Comparison of ENCODE assay signal across 8 cellular contexts in the genomic region with DNA sequence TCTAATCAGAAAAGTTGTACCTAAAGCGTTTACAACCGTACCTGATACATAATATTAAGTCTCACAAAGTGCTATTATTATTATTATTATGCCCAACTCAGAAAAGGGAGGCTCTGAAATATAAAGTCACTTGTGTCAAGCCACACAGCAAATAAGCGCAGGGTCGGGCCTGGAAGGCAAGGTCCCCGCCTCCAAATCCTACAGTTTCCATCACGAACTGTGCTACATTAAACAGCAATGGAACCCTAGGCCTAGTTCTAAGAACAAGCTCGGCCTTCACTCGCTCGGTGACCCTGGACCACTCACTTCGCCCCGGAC. TPM values are rescaled to one million over a fixed set of nuclear protein-coding genes. Genes with fewer than 3 reads are reported as not detected.
A peak's percentile ranks its signal among the peaks of the same experiment; 100 is the strongest.
DNase-seq lines count a peak whose midpoint lies in the region; ATAC-seq, FAIRE-seq and TF ChIP-seq lines count a peak whose summit lies in the region.

No MANE protein-coding gene starts in this region.

- H3K27ac ChIP-seq in ACC112 (ENCODE audit: low read depth, low read length) (peak overlapping the region; percentile 18; the same call in 1 of the 2 replicates), astrocyte (ENCODE audit: low read depth, low read length) (peak overlapping the region; percentile 84), caudate nucleus (ENCODE audit: low read depth, low read length) (no peak overlapping the region)

- no peaks in the 10 kb centered on the region for H4K20me1 ChIP-seq in astrocyte (ENCODE audit: insufficient read depth, low read length)

- H3K4me1 ChIP-seq in ACC112 (ENCODE audit: control insufficient read depth, insufficient read depth, low read length, unreplicated experiment), result peaks cover 4% of the 10 kb centered on the region
- H3K4me1 ChIP-seq in astrocyte (ENCODE audit: insufficient read depth, low read length), result no peaks in the 10 kb centered on the region

- no peaks in the 10 kb centered on the region for H3K9me3 Mint-ChIP-seq in astrocyte (ENCODE audit: unreplicated experiment)
- H3K9me3 Mint-ChIP-seq in memory B cell, result no peaks in the 10 kb centered on the region

- H3K4me3 ChIP-seq in ACC112 (ENCODE audit: low read depth, low read length), result peak overlapping the region; percentile 91
- H3K4me3 ChIP-seq in astrocyte (ENCODE audit: insufficient read depth, low read depth, low read length), result peak overlapping the region; percentile 91

- H3K9ac ChIP-seq in astrocyte (ENCODE audit: low read length), result peak overlapping the region; percentile 98

- H3K4me2 ChIP-seq in astrocyte (ENCODE audit: low read length), result peak overlapping the region; percentile 94

- no peaks in the 10 kb centered on the region for H3K27me3 ChIP-seq in ACC112 (ENCODE audit: insufficient read depth, low read length)
- peaks cover 3% of the 10 kb centered on the region for H3K27me3 ChIP-seq in astrocyte (ENCODE audit: insufficient read depth, low read length)

- no peaks in the 10 kb centered on the region for H3K36me3 ChIP-seq in ACC112 (ENCODE audit: insufficient read depth, low read length)
- no peaks in the 10 kb centered on the region for H3K36me3 ChIP-seq in astrocyte (ENCODE audit: insufficient read depth, low read length)

- no peak for FAIRE-seq in astrocyte (lab: Jason Lieb, UNC)

- peaks cover 1% of the 10 kb centered on the region for H3K36me3 Mint-ChIP-seq in astrocyte (ENCODE audit: low read depth, unreplicated experiment)
- H3K36me3 Mint-ChIP-seq in memory B cell, result no peaks in the 10 kb centered on the region

- TF ChIP-seq CTCF in astrocyte (IDR thresholded peaks at IDR 0.05; ENCODE audit: insufficient read depth, low read depth, low read length), result no peak

- DNase-seq in astrocyte (ENCODE audit: low read depth) (no peak), memory B cell (ENCODE audit: low spot score in 2 of 2) (peak in 1 of 2 donors; percentile 15), caudate nucleus (lab: John Stamatoyannopoulos, UW) (no peak), NOMO-1 treated with DMSO at 0.1 percent for 48 hours (lab: John Stamatoyannopoulos, UW; ENCODE audit: unreplicated experiment) (no peak), SKM-1 treated with dmso at 0.1 percent for 144 hours (lab: John Stamatoyannopoulos, UW; ENCODE audit: unreplicated experiment) (no peak)

- H3K27ac Mint-ChIP-seq in astrocyte (ENCODE audit: unreplicated experiment) (peak overlapping the region; percentile 96), memory B cell (no peak overlapping the region)

- peaks cover 22% of the 10 kb centered on the region for H3K79me2 ChIP-seq in ACC112 (ENCODE audit: control insufficient read depth, insufficient read depth, low read length, unreplicated experiment)
- H3K79me2 ChIP-seq in astrocyte (ENCODE audit: insufficient read depth, low read length), result peaks cover 18% of the 10 kb centered on the region

- H3K4me3 Mint-ChIP-seq in astrocyte (ENCODE audit: unreplicated experiment), result peak overlapping the region; percentile 94
- peak overlapping the region; percentile 92 for H3K4me3 Mint-ChIP-seq in memory B cell

- H3K9me3 ChIP-seq in astrocyte (ENCODE audit: insufficient read depth, low read depth, low read length), result no peaks in the 10 kb centered on the region

- H2AFZ ChIP-seq in ACC112 (ENCODE audit: low read length, unreplicated experiment) (peak overlapping the region; percentile 82), astrocyte (ENCODE audit: low read depth, low read length) (peak overlapping the region; percentile 90)

- no peaks in the 10 kb centered on the region for H3K27me3 Mint-ChIP-seq in astrocyte (ENCODE audit: low read depth, unreplicated experiment)
- H3K27me3 Mint-ChIP-seq in memory B cell, result no peaks in the 10 kb centered on the region

- H3K4me1 Mint-ChIP-seq in astrocyte (ENCODE audit: low read depth, unreplicated experiment) (peaks cover 4% of the 10 kb centered on the region), memory B cell (peaks cover 15% of the 10 kb centered on the region)

- ATAC-seq in HG02852 (IDR thresholded peaks at IDR 0.05; ENCODE audit: unreplicated experiment) (peak; percentile 1), memory B cell (ENCODE audit: low read depth) (no peak), esophagus mucosa (no peak)

RNA-seq across cellular contexts. Expression of a gene that starts 0.6 kb away (rescaled TPM):
- total RNA-seq in astrocyte, result 4.8 and 5.4 TPM in 2 replicates
- 2.8 TPM for total RNA-seq in esophagus mucosa

RNA-seq across cellular contexts. Expression of a gene that starts 37.4 kb away (rescaled TPM):
- not detected in 2 replicates for total RNA-seq in astrocyte
- total RNA-seq in esophagus mucosa, result 113 TPM

RNA-seq across cellular contexts. Expression of a gene that starts 48.1 kb away (rescaled TPM):
- 18.4 and 18.8 TPM in 2 replicates for total RNA-seq in astrocyte
- 15.1 TPM for total RNA-seq in esophagus mucosa

Comparison
In these comparisons a context has a peak if more than half of its experiments do, and no peak if none do; other contexts are left out.
1. RNA of a gene that starts 37.4 kb away (total RNA-seq): 113 TPM in esophagus mucosa (single experiment); not detected in astrocyte; every median in the first group is over 100 times any median in the second.